ENCODE assay signal across 3 cellular contexts in genomic region chr10:120015064-120015463, GRCh38.
"Had no signal": no experiment of that assay in that cellular context is flagged by ENCODE, and none has a peak within 500 bp of the region (broad histone marks: within the 10 kb centered on the region; RNA-seq: fewer than 3 reads in every experiment).

No MANE protein-coding gene starts in this region.

- H3K4me3 ChIP-seq: GM12878 had no signal

- DNase-seq: GDM1, GF-D8 had no signal

- ATAC-seq: GM12878 had no signal
